19 cellular contexts compared by ENCODE assay signal in genomic region chr13:67619346-67619745, GRCh38.
DNase-seq lines count a peak whose midpoint lies in the region; ATAC-seq and TF ChIP-seq lines count a peak whose summit lies in the region.
"Had no signal": no experiment of that assay in that cellular context is flagged by ENCODE, and none has a peak within 500 bp of the region (broad histone marks: within the 10 kb centered on the region; RNA-seq: fewer than 3 reads in every experiment).

No MANE protein-coding gene starts in this region.

- H2AFZ ChIP-seq in fibroblast of lung (ENCODE audit: low read length) (no peak overlapping the region), neuronal stem cell (ENCODE audit: low read length) (peak overlapping the region; percentile 74)

- H3K4me1 ChIP-seq in fibroblast of lung (ENCODE audit: control insufficient read depth, extremely low read depth, insufficient read depth, low read length) = no peaks in the 10 kb centered on the region
- H3K4me1 ChIP-seq in neuronal stem cell (ENCODE audit: control insufficient read depth in 2 of 2, insufficient read depth in 1 of 2, low read depth in 1 of 2, low read length in 2 of 2) = peaks cover 0 to 3% of the 10 kb centered on the region in 2 donors
- H3K4me1 ChIP-seq: esophagus muscularis mucosa, right lobe of liver had no signal

- no peak overlapping the region for H4K91ac ChIP-seq in neuronal stem cell (ENCODE audit: low read depth, low read length, poor library complexity)

- peak; percentile 66 for ATAC-seq in SK-N-SH treated with all-trans-retinoic acid at 6 μM for 48 hours
- ATAC-seq in HG03432 (IDR thresholded peaks at IDR 0.05; ENCODE audit: unreplicated experiment) = no peak
- no peak for ATAC-seq in HG02571 (IDR thresholded peaks at IDR 0.05; ENCODE audit: unreplicated experiment)
- ATAC-seq: K562, right lobe of liver had no signal

- no peak overlapping the region for H2AK5ac ChIP-seq in neuronal stem cell (ENCODE audit: low read depth, low read length)

- H3K27ac ChIP-seq in fibroblast of lung (ENCODE audit: insufficient read depth, low read length) (no peak overlapping the region), neuronal stem cell (replicated peaks; ENCODE audit: low read length) (no peak overlapping the region)
- H3K27ac ChIP-seq: esophagus muscularis mucosa, right lobe of liver had no signal

- H2BK120ac ChIP-seq in neuronal stem cell (ENCODE audit: low read depth, low read length) = no peak overlapping the region

- H3K4ac ChIP-seq in neuronal stem cell (ENCODE audit: low read length) = no peak overlapping the region

- H3K23ac ChIP-seq in neuronal stem cell (ENCODE audit: low read depth, low read length, poor library complexity) = no peak overlapping the region

- H2BK15ac ChIP-seq in neuronal stem cell (ENCODE audit: low read length) = no peak overlapping the region

- H3K36me3 ChIP-seq in fibroblast of lung (ENCODE audit: control insufficient read depth, insufficient read depth, low read length) = no peaks in the 10 kb centered on the region
- H3K36me3 ChIP-seq in neuronal stem cell (replicated peaks in 1 of 2; ENCODE audit: control insufficient read depth in 2 of 2, insufficient read depth in 2 of 2, low read length in 2 of 2) = no peaks in the 10 kb centered on the region
- H3K36me3 ChIP-seq: esophagus muscularis mucosa, right lobe of liver had no signal

- H3K4me2 ChIP-seq in fibroblast of lung (ENCODE audit: extremely low read depth, insufficient read depth, low read length) (no peak overlapping the region), neuronal stem cell (ENCODE audit: insufficient read depth, low read length, poor library complexity, severe bottlenecking) (no peak overlapping the region)

- H3K27me3 ChIP-seq in fibroblast of lung (ENCODE audit: control insufficient read depth, insufficient read depth, low read length) (no peaks in the 10 kb centered on the region), neuronal stem cell (ENCODE audit: control insufficient read depth in 3 of 3, insufficient read depth in 3 of 3, low read depth in 1 of 3, low read length in 3 of 3) (no peaks in the 10 kb centered on the region)
- H3K27me3 ChIP-seq: esophagus muscularis mucosa, right lobe of liver had no signal

- no peak for TF ChIP-seq CTCF in fibroblast of lung (conservative IDR thresholded peaks at IDR 0.05 in 1 of 2, IDR thresholded peaks at IDR 0.05 in 1 of 2; ENCODE audit: low read depth in 1 of 2, low read length in 2 of 2)

- no CpG with 5 or more reads among the region's 1 CpG for WGBS in neuronal stem cell (ENCODE audit: extremely low coverage in 2 of 2, insufficient read length in 2 of 2, insufficient replicate concordance in 1 of 2), 2 donors

- H3K14ac ChIP-seq in neuronal stem cell (ENCODE audit: low read length) = no peak overlapping the region

- H3K9me3 ChIP-seq in fibroblast of lung (ENCODE audit: control insufficient read depth, insufficient read depth, low read depth, low read length) = no peaks in the 10 kb centered on the region
- H3K9me3 ChIP-seq in neuronal stem cell (replicated peaks in 1 of 2; ENCODE audit: control insufficient read depth in 2 of 2, insufficient read depth in 1 of 2, low read depth in 1 of 2, low read length in 2 of 2) = no peaks in the 10 kb centered on the region
- H3K9me3 ChIP-seq: esophagus muscularis mucosa, right lobe of liver had no signal

- H3K79me2 ChIP-seq in fibroblast of lung (ENCODE audit: control insufficient read depth, insufficient read depth, low read length) = no peaks in the 10 kb centered on the region

- H3K4me3 ChIP-seq in fibroblast of lung (replicated peaks in 1 of 4; ENCODE audit: control extremely low read depth in 1 of 4, insufficient read depth in 1 of 4, low read depth in 3 of 4, low read length in 4 of 4) (no peak overlapping the region), neuronal stem cell (ENCODE audit: low read length in 2 of 2) (no peak overlapping the region)
- H3K4me3 ChIP-seq: esophagus muscularis mucosa, K562, right lobe of liver had no signal

- H4K8ac ChIP-seq in neuronal stem cell (ENCODE audit: low read depth, low read length) = no peak overlapping the region

- no peaks in the 10 kb centered on the region for H3K79me1 ChIP-seq in neuronal stem cell (ENCODE audit: low read depth, low read length)

- H4K20me1 ChIP-seq in fibroblast of lung (ENCODE audit: control insufficient read depth, extremely low read depth, insufficient read depth, low read length) = no peaks in the 10 kb centered on the region

- H3K18ac ChIP-seq in neuronal stem cell (ENCODE audit: low read length) = no peak overlapping the region

- no peak overlapping the region for H2BK5ac ChIP-seq in neuronal stem cell (ENCODE audit: low read length)

- H3K9ac ChIP-seq in fibroblast of lung (ENCODE audit: insufficient read depth, low read length) = no peak overlapping the region
- H3K9ac ChIP-seq in neuronal stem cell (ENCODE audit: low read depth, low read length, poor library complexity) = no peak overlapping the region

- H2BK12ac ChIP-seq in neuronal stem cell (ENCODE audit: low read length) = no peak overlapping the region

- DNase-seq in ELR (ENCODE audit: low read depth) (peak; percentile 72), fibroblast of lung (ENCODE audit: low read depth in 2 of 2) (peak; percentile 58 to 85), neuronal stem cell (ENCODE audit: low spot score) (no peak), DMS 273 treated with DMSO at 0.1 percent for 48 hours (lab: John Stamatoyannopoulos, UW) (no peak), SKM-1 treated with dmso at 0.1 percent for 144 hours (lab: John Stamatoyannopoulos, UW; ENCODE audit: unreplicated experiment) (no peak)
- DNase-seq: activated naive CD4-positive, alpha-beta T cell treated with Interleukin-2 at 50 U/mL for 16 hours; activated T-cell treated with anti-CD3 and anti-CD28 coated beads for 4 hours; hippocampal formation; midbrain; NCI-H1092; NCI-H524 treated with DMSO at 0.1 percent for 48 hours; nucleus accumbens; right lobe of liver; stimulated activated CD4-positive, alpha-beta T cell treated with anti-CD3 and anti-CD28 coated beads, Interleukin-2, amount 100 ng/mL, for 24 hours had no signal

TF ChIP-seq in SK-N-SH treated with all-trans-retinoic acid at 6 μM for 48 hours, 23 proteins besides CTCF, POLR2A, EP300 and RAD21:
- TF ChIP-seq ISL1 (CRISPR knock-in tag; IDR thresholded peaks at IDR 0.05) = no peak
- no peak for TF ChIP-seq TCF4 (CRISPR knock-in tag; IDR thresholded peaks at IDR 0.05; ENCODE audit: borderline replicate concordance)
- TF ChIP-seq ZNF8 (CRISPR knock-in tag; IDR thresholded peaks at IDR 0.05) = no peak
- no peak for TF ChIP-seq ZNF70 (CRISPR knock-in tag; IDR thresholded peaks at IDR 0.05)
- TF ChIP-seq GLIS3 (CRISPR knock-in tag; IDR thresholded peaks at IDR 0.05) = no peak
- no peak for TF ChIP-seq OSR1 (CRISPR knock-in tag; IDR thresholded peaks at IDR 0.05)
- no peak for TF ChIP-seq TSHZ2 (CRISPR knock-in tag; IDR thresholded peaks at IDR 0.05)
- TF ChIP-seq TOX (CRISPR knock-in tag; IDR thresholded peaks at IDR 0.05; ENCODE audit: borderline replicate concordance) = no peak
- no peak for TF ChIP-seq CSRNP3 (CRISPR knock-in tag; IDR thresholded peaks at IDR 0.05)
- no peak for TF ChIP-seq PPARA (CRISPR knock-in tag; IDR thresholded peaks at IDR 0.05; ENCODE audit: borderline replicate concordance)
- TF ChIP-seq CREB5 (CRISPR knock-in tag; IDR thresholded peaks at IDR 0.05; ENCODE audit: low read depth) = no peak

Comparison
In these comparisons a context has a peak if more than half of its experiments do, and no peak if none do; other contexts are left out.
1. DNase-seq: peak in ELR (single experiment) and fibroblast of lung (2 of 2); none in neuronal stem cell (single experiment), DMS 273 treated with DMSO at 0.1 percent for 48 hours (single experiment) and SKM-1 treated with dmso at 0.1 percent for 144 hours (single experiment).